ENCODE assay signal across 8 cellular contexts in the genomic region with DNA sequence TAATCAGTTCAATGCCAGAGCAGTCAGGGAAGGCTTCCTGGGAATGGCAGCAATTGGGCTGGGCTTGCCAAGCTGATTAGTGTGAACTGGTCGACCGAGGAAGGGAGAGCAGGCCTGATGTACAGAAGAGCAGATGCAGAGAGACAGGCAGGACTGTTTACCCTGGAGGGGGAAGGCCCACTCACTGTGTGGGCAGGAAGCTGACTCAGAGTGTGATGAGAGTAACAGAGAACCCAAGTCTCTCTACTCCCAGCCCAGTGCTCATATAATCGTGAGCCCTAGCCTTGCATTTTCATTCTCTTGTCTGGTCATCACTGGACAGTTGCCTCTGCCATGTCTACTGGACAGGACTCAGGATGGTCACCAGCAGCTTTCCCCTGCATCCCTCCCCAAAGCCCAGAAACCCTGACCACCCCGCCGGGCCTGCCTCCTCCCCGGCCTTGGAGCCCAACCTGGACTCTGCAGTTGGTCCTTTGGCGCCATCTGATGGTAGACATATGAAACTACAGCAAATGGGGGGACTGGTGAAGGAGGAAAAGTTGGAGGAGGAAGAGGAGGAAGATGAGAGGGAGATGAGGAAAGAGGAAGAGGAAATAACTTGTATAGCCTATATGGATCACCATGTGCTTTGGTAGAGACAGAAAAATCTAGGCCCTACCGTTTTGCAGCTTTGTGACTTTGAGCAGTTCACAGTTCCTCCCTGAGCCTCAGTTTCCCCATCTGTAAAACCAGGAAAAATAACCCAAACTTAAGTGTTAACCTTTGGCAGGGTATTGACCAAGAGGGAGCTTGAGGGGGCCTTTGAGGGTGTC. TPM values are rescaled to one million over a fixed set of nuclear protein-coding genes. Genes with fewer than 3 reads are reported as not detected.
DNase-seq lines count a peak whose midpoint lies in the region; ATAC-seq and TF ChIP-seq lines count a peak whose summit lies in the region.

No MANE protein-coding gene starts in this region.

- peaks cover 9% of the 10 kb centered on the region for H3K27me3 Mint-ChIP-seq in osteocyte (ENCODE audit: unreplicated experiment)

- peaks cover 0 to 5% (median 0%) of the 10 kb centered on the region in 11 experiments; a peak in 2 of 22 replicates for H4K20me1 ChIP-seq in BLaER1 treated with 17β-estradiol and CSF1 and Interleukin-3, amounts not matched to agents 10 nM and 100 nM
- H4K20me1 ChIP-seq in PC-9 (ENCODE audit: insufficient read depth): no peaks in the 10 kb centered on the region

- DNase-seq in PC-9 (peak in 1 of 2 experiments; percentile 44), fibroblast of peridontal ligament (ENCODE audit: extremely low read depth) (peak; percentile 69), osteocyte (ENCODE audit: extremely low spot score, unreplicated experiment) (peak; percentile 90), uterus (peak in 1 of 2 donors; percentile 47)
- peak; percentile 76 to 81 for DNase-seq in activated T-cell treated with anti-CD3 and anti-CD28 coated beads, Interleukin-2, amount 50 U/mL, for 48 hours

- no peaks in the 10 kb centered on the region; a peak in 1 of 22 replicates for H3K27me3 ChIP-seq in BLaER1 treated with 17β-estradiol and CSF1 and Interleukin-3, amounts not matched to agents 10 nM and 100 nM
- H3K27me3 ChIP-seq in PC-9 (ENCODE audit: insufficient read depth, low read depth) (peaks cover 46% of the 10 kb centered on the region), uterus (no peaks in the 10 kb centered on the region)

- peak overlapping the region in 9 of 11 experiments; percentile 7 to 50 (median 29); a peak in 13 of 22 replicates for H3K27ac ChIP-seq in BLaER1 treated with 17β-estradiol and CSF1 and Interleukin-3, amounts not matched to agents 10 nM and 100 nM
- no peak overlapping the region for H3K27ac ChIP-seq in PC-9
- H3K27ac ChIP-seq in uterus: no peak overlapping the region

- CTCF ChIA-PET in PC-9 (lab: Charles Lee): interaction anchor here (0.6 to 4.3 kb wide), 4 partner anchors 164 to 537 kb away, joined by 3 to 27 read pairs (median 4); a partner anchor contains a TSS

- H3K27ac Mint-ChIP-seq in osteocyte (ENCODE audit: unreplicated experiment): peak overlapping the region; percentile 88

- peak overlapping the region; percentile 57 for H3K4me3 Mint-ChIP-seq in osteocyte (ENCODE audit: unreplicated experiment)

- H3K36me3 Mint-ChIP-seq in osteocyte (ENCODE audit: unreplicated experiment): no peaks in the 10 kb centered on the region

- H3K4me3 ChIP-seq in BLaER1 treated with 17β-estradiol and CSF1 and Interleukin-3, amounts not matched to agents 10 nM and 100 nM: peak overlapping the region in 3 of 10 experiments; percentile 19 to 42 (median 40); a peak in 3 of 20 replicates
- no peak overlapping the region for H3K4me3 ChIP-seq in PC-9
- H3K4me3 ChIP-seq in uterus: no peak overlapping the region

- ATAC-seq in GM18909 (IDR thresholded peaks at IDR 0.05; ENCODE audit: poor library complexity, unreplicated experiment) (peak; percentile 46), HG03575 (IDR thresholded peaks at IDR 0.05; ENCODE audit: extremely low read depth, insufficient number of reproducible peaks, low FRiP score, unreplicated experiment) (peak; percentile 93)

- no peak for TF ChIP-seq POLR2A in uterus (IDR thresholded peaks at IDR 0.05)

- POLR2A ChIA-PET in PC-9 (lab: Charles Lee; ENCODE audit: unreplicated experiment): no interaction called here

- H3K9me2 ChIP-seq in PC-9 (ENCODE audit: insufficient read depth): no peaks in the 10 kb centered on the region

- peak overlapping the region; percentile 56 to 90 (median 79) for H3K4me2 ChIP-seq in BLaER1 treated with 17β-estradiol and CSF1 and Interleukin-3, amounts not matched to agents 10 nM and 100 nM
- H3K4me2 ChIP-seq in PC-9: no peak overlapping the region

- H3K4me1 Mint-ChIP-seq in osteocyte (ENCODE audit: unreplicated experiment): peaks cover 14% of the 10 kb centered on the region

- peaks cover 31 to 76% (median 63%) of the 10 kb centered on the region in 10 experiments for H3K4me1 ChIP-seq in BLaER1 treated with 17β-estradiol and CSF1 and Interleukin-3, amounts not matched to agents 10 nM and 100 nM
- H3K4me1 ChIP-seq in PC-9 (replicated peaks; ENCODE audit: insufficient read depth) (no peaks in the 10 kb centered on the region), uterus (no peaks in the 10 kb centered on the region)

- H3K36me3 ChIP-seq in BLaER1 treated with 17β-estradiol and CSF1 and Interleukin-3, amounts not matched to agents 10 nM and 100 nM: no peaks in the 10 kb centered on the region
- H3K36me3 ChIP-seq in PC-9 (ENCODE audit: low read depth) (no peaks in the 10 kb centered on the region), uterus (no peaks in the 10 kb centered on the region)

- no TSS peak for BruUV-seq in PC-9 (replicated peaks; lab: Mats Ljungman, UMichigan)

- no peaks in the 10 kb centered on the region for H3F3A ChIP-seq in PC-9 (ENCODE audit: insufficient read depth, low read depth)

- intact Hi-C loops in PC-9 (cut with micrococcal nuclease; ENCODE audit: unreplicated experiment): loop anchor here (1.0 kb wide), 1 partner anchor 167 kb away; no protein-coding TSS in a partner anchor
- intact Hi-C loops in uterus (cut with DNase I; ENCODE audit: low total_unique reads): no loop called here

- H3K9me3 Mint-ChIP-seq in osteocyte (ENCODE audit: unreplicated experiment): no peaks in the 10 kb centered on the region

- no peak overlapping the region for H2AFZ ChIP-seq in PC-9

- H3K79me2 ChIP-seq in PC-9 (ENCODE audit: low read depth): no peaks in the 10 kb centered on the region

- no peaks in the 10 kb centered on the region for H3K9me3 ChIP-seq in BLaER1 treated with 17β-estradiol and CSF1 and Interleukin-3, amounts not matched to agents 10 nM and 100 nM (replicated peaks in 1 of 11)
- no peaks in the 10 kb centered on the region for H3K9me3 ChIP-seq in PC-9 (ENCODE audit: insufficient read depth, low read depth)
- H3K9me3 ChIP-seq in uterus: no peaks in the 10 kb centered on the region

- TF ChIP-seq CTCF in PC-9 (conservative IDR thresholded peaks at IDR 0.05): peak; percentile 99
- TF ChIP-seq CTCF in osteocyte (IDR thresholded peaks at IDR 0.05): peak; percentile 98
- peak; percentile 82 to 98 (median 94) for TF ChIP-seq CTCF in uterus (IDR thresholded peaks at IDR 0.05)

- peak overlapping the region in 10 of 11 experiments; percentile 12 to 56 (median 30); a peak in 12 of 22 replicates for H3K9ac ChIP-seq in BLaER1 treated with 17β-estradiol and CSF1 and Interleukin-3, amounts not matched to agents 10 nM and 100 nM

RNA-seq across cellular contexts. Expression of a gene that starts 43.4 kb away (rescaled TPM):
- total RNA-seq in PC-9 (2021): 10.7 and 12.1 TPM in 2 replicates
- total RNA-seq in osteocyte: 22.9 and 25.4 TPM in 2 replicates
- 100 to 1,000 TPM in 1 of 4 donors, 10 to 100 TPM in 2, 1 to 10 TPM in 1; 7.4 to 318 (median 58.5) TPM for total RNA-seq in uterus

Comparison
In these comparisons a context has a peak if more than half of its experiments do, and no peak if none do; other contexts are left out.
1. H3K27ac ChIP-seq: peak in BLaER1 treated with 17β-estradiol and CSF1 and Interleukin-3, amounts not matched to agents 10 nM and 100 nM (9 of 11); none in PC-9 (single experiment) and uterus (0 of 2).
2. Peak in every context shown above with its lines, with median percentiles within 50 percentile points of each other: CTCF ChIP-seq.